39 cellular contexts compared by ENCODE assay signal in the genomic region with DNA sequence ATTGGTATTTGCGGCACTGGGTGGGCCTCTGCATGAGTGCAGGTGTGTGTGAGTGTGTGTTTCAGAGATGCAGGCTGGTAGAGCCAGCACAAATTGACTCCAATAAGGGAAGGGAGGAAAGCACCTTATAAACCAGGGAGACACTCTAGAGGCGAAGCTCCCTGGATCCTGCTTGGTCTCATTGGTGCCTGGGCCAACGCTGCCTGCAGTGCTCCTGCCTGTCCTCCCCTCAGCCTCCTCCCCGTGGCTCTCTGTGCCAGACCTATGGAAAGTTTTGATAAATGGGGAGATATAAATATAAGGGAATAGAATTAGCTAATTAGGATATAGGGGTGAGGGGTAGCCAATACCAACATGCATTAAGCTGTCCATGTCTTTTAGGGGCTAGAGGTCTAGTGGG. TPM values are rescaled to one million over a fixed set of nuclear protein-coding genes. Genes with fewer than 3 reads are reported as not detected.
"Had no signal": no experiment of that assay in that cellular context is flagged by ENCODE, and none has a peak within 500 bp of the region (broad histone marks: within the 10 kb centered on the region; RNA-seq: fewer than 3 reads in every experiment).

No MANE protein-coding gene starts in this region.

- H3K27ac Mint-ChIP-seq: activated B cell treated with CpG ODN at 0.5 μM for 24 hours; activated CD4-positive, alpha-beta memory T cell treated with anti-CD3 and anti-CD28 coated beads for 36 hours; activated CD4-positive, alpha-beta T cell treated with anti-CD3 and anti-CD28 coated beads, Interleukin-2, amount 10 ng/mL, durations not matched to agents 24 days and 14 days; activated CD8-positive, alpha-beta T cell treated with anti-CD3 and anti-CD28 coated beads for 36 hours; activated naive CD4-positive, alpha-beta T cell treated with anti-CD3 and anti-CD28 coated beads for 36 hours; activated naive CD4-positive, alpha-beta T cell treated with anti-CD3 and anti-CD28 coated beads, Interleukin-2, amount 50 U/mL, for 72 hours; activated naive CD8-positive, alpha-beta T cell treated with anti-CD3 and anti-CD28 coated beads for 36 hours; activated T-cell treated with anti-CD3 and anti-CD28 coated beads, Interleukin-2, amount 50 U/mL, for 72 hours; activated T-helper 1 cell treated with anti-CD3 and anti-CD28 coated beads, Interleukin-12 subunit alpha, Interleukin-12 subunit beta, Interleukin-2, Interleukin-4 antibody, amounts not matched to agents 30 ng/mL and 10 ng/mL and 1 ng/mL, durations not matched to agents 14 hours and 24 hours and 36 hours; activated T-helper 17 cell treated with anti-CD3 and anti-CD28 coated beads, Interleukin-2, amount 50 U/mL, for 72 hours; T-helper 1 cell treated with Interleukin-12 subunit alpha and Interleukin-12 subunit beta and Interleukin-4 antibody, amounts not matched to agents 30 μg/mL and 1 μg/mL, for 36 hours; T-helper 2 cell treated with Interferon-gamma antibody and Interleukin-4, amounts not matched to agents 5 μg/mL and 100 μg/mL, for 36 hours had no signal

- FAIRE-seq: astrocyte, TTC549 had no signal

- ATAC-seq: activated CD8-positive, alpha-beta T cell treated with anti-CD3 and anti-CD28 coated beads for 36 hours; activated naive CD4-positive, alpha-beta T cell treated with anti-CD3 and anti-CD28 coated beads, Interleukin-2, amount 50 U/mL, for 72 hours; activated T-cell treated with anti-CD3 and anti-CD28 coated beads, Interleukin-2, amount 50 U/mL, for 4 hours; activated T-cell treated with anti-CD3 and anti-CD28 coated beads, Interleukin-2, amount 50 U/mL, for 72 hours; activated T-helper 17 cell treated with anti-CD3 and anti-CD28 coated beads, Interleukin-2, amount 50 U/mL, for 72 hours; body of pancreas had no signal

- H3K36me3 ChIP-seq: adrenal gland, brain microvascular endothelial cell, breast epithelium had no signal

- H3K4me3 Mint-ChIP-seq: activated B cell treated with CpG ODN at 0.5 μM for 24 hours; activated CD4-positive, alpha-beta memory T cell treated with anti-CD3 and anti-CD28 coated beads for 36 hours; activated CD4-positive, alpha-beta T cell treated with anti-CD3 and anti-CD28 coated beads, Interleukin-2, amount 10 ng/mL, durations not matched to agents 24 days and 14 days; activated CD8-positive, alpha-beta T cell treated with anti-CD3 and anti-CD28 coated beads for 36 hours; activated naive CD4-positive, alpha-beta T cell treated with anti-CD3 and anti-CD28 coated beads for 36 hours; activated naive CD8-positive, alpha-beta T cell treated with anti-CD3 and anti-CD28 coated beads for 36 hours; activated T-cell treated with anti-CD3 and anti-CD28 coated beads, Interleukin-2, amount 50 U/mL, for 4 hours; activated T-cell treated with anti-CD3 and anti-CD28 coated beads, Interleukin-2, amount 50 U/mL, for 72 hours; activated T-helper 1 cell treated with anti-CD3 and anti-CD28 coated beads, Interleukin-12 subunit alpha, Interleukin-12 subunit beta, Interleukin-2, Interleukin-4 antibody, amounts not matched to agents 30 ng/mL and 10 ng/mL and 1 ng/mL, durations not matched to agents 14 hours and 24 hours and 36 hours; activated T-helper 17 cell treated with anti-CD3 and anti-CD28 coated beads, Interleukin-2, amount 50 U/mL, for 72 hours; T-helper 1 cell treated with Interleukin-12 subunit alpha and Interleukin-12 subunit beta and Interleukin-4 antibody, amounts not matched to agents 30 μg/mL and 1 μg/mL, for 36 hours; T-helper 2 cell treated with Interferon-gamma antibody and Interleukin-4, amounts not matched to agents 5 μg/mL and 100 μg/mL, for 36 hours had no signal

- H3K4me3 ChIP-seq: adrenal gland, body of pancreas, breast epithelium had no signal

- H3K36me3 Mint-ChIP-seq: activated CD4-positive, alpha-beta memory T cell treated with anti-CD3 and anti-CD28 coated beads for 36 hours; activated naive CD4-positive, alpha-beta T cell treated with anti-CD3 and anti-CD28 coated beads, Interleukin-2, amount 50 U/mL, for 72 hours; activated naive CD8-positive, alpha-beta T cell treated with anti-CD3 and anti-CD28 coated beads for 36 hours had no signal

- H3K9me3 ChIP-seq: adrenal gland, body of pancreas, breast epithelium had no signal

- H3K9me3 Mint-ChIP-seq: activated B cell treated with CpG ODN at 0.5 μM for 24 hours; activated CD4-positive, alpha-beta memory T cell treated with anti-CD3 and anti-CD28 coated beads for 36 hours; activated CD4-positive, alpha-beta T cell treated with anti-CD3 and anti-CD28 coated beads, Interleukin-2, amount 10 ng/mL, durations not matched to agents 24 days and 14 days; activated CD8-positive, alpha-beta T cell treated with anti-CD3 and anti-CD28 coated beads for 36 hours; activated naive CD4-positive, alpha-beta T cell treated with anti-CD3 and anti-CD28 coated beads for 36 hours; activated naive CD4-positive, alpha-beta T cell treated with anti-CD3 and anti-CD28 coated beads, Interleukin-2, amount 50 U/mL, for 72 hours; activated naive CD8-positive, alpha-beta T cell treated with anti-CD3 and anti-CD28 coated beads for 36 hours; activated T-cell treated with anti-CD3 and anti-CD28 coated beads, Interleukin-2, amount 50 U/mL, for 4 hours; activated T-cell treated with anti-CD3 and anti-CD28 coated beads, Interleukin-2, amount 50 U/mL, for 72 hours; activated T-helper 1 cell treated with anti-CD3 and anti-CD28 coated beads, Interleukin-12 subunit alpha, Interleukin-12 subunit beta, Interleukin-2, Interleukin-4 antibody, amounts not matched to agents 30 ng/mL and 10 ng/mL and 1 ng/mL, durations not matched to agents 14 hours and 24 hours and 36 hours; activated T-helper 17 cell treated with anti-CD3 and anti-CD28 coated beads, Interleukin-2, amount 50 U/mL, for 72 hours had no signal

- H3K4me1 ChIP-seq: breast epithelium had no signal

- DNase-seq: activated B cell treated with CpG ODN at 0.5 μM for 24 hours; activated CD4-positive, alpha-beta memory T cell treated with anti-CD3 and anti-CD28 coated beads for 36 hours; activated CD4-positive, alpha-beta T cell treated with anti-CD3 and anti-CD28 coated beads for 4 hours; activated CD4-positive, alpha-beta T cell treated with anti-CD3 and anti-CD28 coated beads, Interleukin-2, amount 10 ng/mL, durations not matched to agents 24 days and 14 days; activated CD4-positive, alpha-beta T cell treated with anti-CD3 and anti-CD28 coated beads, Interleukin-2, amount 50 U/mL, for 1 hour; activated CD4-positive, alpha-beta T cell treated with anti-CD3 and anti-CD28 coated beads, Interleukin-2, amount 50 U/mL, for 4 hours; activated CD4-positive, CD25-positive, alpha-beta regulatory T cell treated with anti-CD3 and anti-CD28 coated beads, Interleukin-2, amount 50 U/mL, for 72 hours; activated CD8-positive, alpha-beta memory T cell treated with anti-CD3 and anti-CD28 coated beads, Interleukin-2, amount 50 U/mL, for 4 hours; activated CD8-positive, alpha-beta T cell treated with anti-CD3 and anti-CD28 coated beads for 36 hours; activated effector memory CD4-positive, alpha-beta T cell treated with anti-CD3 and anti-CD28 coated beads, Interleukin-2, amount 50 U/mL, for 16 hours; activated gamma-delta T cell treated with Interleukin-2 at 50 U/mL for 16 hours; activated naive CD4-positive, alpha-beta T cell; activated naive CD4-positive, alpha-beta T cell treated with anti-CD3 and anti-CD28 coated beads for 36 hours; activated naive CD4-positive, alpha-beta T cell treated with anti-CD3 and anti-CD28 coated beads, Interleukin-2, amount 50 U/mL, for 16 hours; activated naive CD8-positive, alpha-beta T cell treated with anti-CD3 and anti-CD28 coated beads for 36 hours; activated T-cell treated with anti-CD3 and anti-CD28 coated beads for 4 hours; activated T-cell treated with anti-CD3 and anti-CD28 coated beads, Interleukin-2, amount 50 U/mL, for 1 hour; activated T-cell treated with anti-CD3 and anti-CD28 coated beads, Interleukin-2, amount 50 U/mL, for 4 hours; activated T-cell treated with anti-CD3 and anti-CD28 coated beads, Interleukin-2, amount 50 U/mL, for 72 hours; amniotic stem cell; body of pancreas; brain microvascular endothelial cell; central memory CD4-positive, alpha-beta T cell; T-helper 1 cell; T-helper 2 cell; T-helper 9 cell had no signal

- H3K27ac ChIP-seq: adrenal gland, body of pancreas, brain microvascular endothelial cell, breast epithelium, VCaP had no signal

RNA-seq across cellular contexts. Expression of a gene that starts 2.6 kb away (rescaled TPM):
- total RNA-seq: activated B cell treated with CpG ODN at 0.5 μM for 24 hours; activated CD4-positive, alpha-beta memory T cell treated with anti-CD3 and anti-CD28 coated beads for 36 hours; activated CD4-positive, alpha-beta T cell treated with anti-CD3 and anti-CD28 coated beads, Interleukin-2, amount 10 ng/mL, durations not matched to agents 24 days and 14 days; activated CD8-positive, alpha-beta memory T cell treated with anti-CD3 and anti-CD28 coated beads for 36 hours; activated CD8-positive, alpha-beta T cell treated with anti-CD3 and anti-CD28 coated beads for 36 hours; activated naive CD4-positive, alpha-beta T cell treated with anti-CD3 and anti-CD28 coated beads for 36 hours; activated naive CD8-positive, alpha-beta T cell treated with anti-CD3 and anti-CD28 coated beads for 36 hours; activated T-cell treated with anti-CD3 and anti-CD28 coated beads, Interleukin-2, amount 50 U/mL, for 4 hours; activated T-cell treated with anti-CD3 and anti-CD28 coated beads, Interleukin-2, amount 50 U/mL, for 72 hours; activated T-helper 1 cell treated with anti-CD3 and anti-CD28 coated beads, Interleukin-12 subunit alpha, Interleukin-12 subunit beta, Interleukin-2, Interleukin-4 antibody, amounts not matched to agents 30 ng/mL and 10 ng/mL and 1 ng/mL, durations not matched to agents 14 hours and 24 hours and 36 hours; adrenal gland; aorta; astrocyte; body of pancreas; cardiac septum had no signal
- polyA plus RNA-seq: aorta had no signal

RNA-seq across cellular contexts. Expression of a gene that starts 20.9 kb away (rescaled TPM):
- total RNA-seq: activated B cell treated with CpG ODN at 0.5 μM for 24 hours; activated CD4-positive, alpha-beta memory T cell treated with anti-CD3 and anti-CD28 coated beads for 36 hours; activated CD4-positive, alpha-beta T cell treated with anti-CD3 and anti-CD28 coated beads, Interleukin-2, amount 10 ng/mL, durations not matched to agents 24 days and 14 days; activated CD8-positive, alpha-beta memory T cell treated with anti-CD3 and anti-CD28 coated beads for 36 hours; activated CD8-positive, alpha-beta T cell treated with anti-CD3 and anti-CD28 coated beads for 36 hours; activated naive CD4-positive, alpha-beta T cell treated with anti-CD3 and anti-CD28 coated beads for 36 hours; activated naive CD8-positive, alpha-beta T cell treated with anti-CD3 and anti-CD28 coated beads for 36 hours; activated T-cell treated with anti-CD3 and anti-CD28 coated beads, Interleukin-2, amount 50 U/mL, for 72 hours; activated T-helper 1 cell treated with anti-CD3 and anti-CD28 coated beads, Interleukin-12 subunit alpha, Interleukin-12 subunit beta, Interleukin-2, Interleukin-4 antibody, amounts not matched to agents 30 ng/mL and 10 ng/mL and 1 ng/mL, durations not matched to agents 14 hours and 24 hours and 36 hours; activated T-helper 17 cell treated with anti-CD3 and anti-CD28 coated beads, Interleukin-2, amount 50 U/mL, for 72 hours; astrocyte; cardiac septum had no signal

RNA-seq across cellular contexts. Expression of a gene that starts 38.0 kb away (rescaled TPM):
- total RNA-seq: activated B cell treated with CpG ODN at 0.5 μM for 24 hours; activated CD4-positive, alpha-beta memory T cell treated with anti-CD3 and anti-CD28 coated beads for 36 hours; activated CD4-positive, alpha-beta T cell treated with anti-CD3 and anti-CD28 coated beads, Interleukin-2, amount 10 ng/mL, durations not matched to agents 24 days and 14 days; activated CD8-positive, alpha-beta memory T cell treated with anti-CD3 and anti-CD28 coated beads for 36 hours; activated CD8-positive, alpha-beta T cell treated with anti-CD3 and anti-CD28 coated beads for 36 hours; activated naive CD4-positive, alpha-beta T cell treated with anti-CD3 and anti-CD28 coated beads for 36 hours; activated naive CD4-positive, alpha-beta T cell treated with anti-CD3 and anti-CD28 coated beads, Interleukin-2, amount 50 U/mL, for 72 hours; activated naive CD8-positive, alpha-beta T cell treated with anti-CD3 and anti-CD28 coated beads for 36 hours; activated T-cell treated with anti-CD3 and anti-CD28 coated beads, Interleukin-2, amount 50 U/mL, for 72 hours; activated T-helper 1 cell treated with anti-CD3 and anti-CD28 coated beads, Interleukin-12 subunit alpha, Interleukin-12 subunit beta, Interleukin-2, Interleukin-4 antibody, amounts not matched to agents 30 ng/mL and 10 ng/mL and 1 ng/mL, durations not matched to agents 14 hours and 24 hours and 36 hours; activated T-helper 17 cell treated with anti-CD3 and anti-CD28 coated beads, Interleukin-2, amount 50 U/mL, for 72 hours; cardiac septum had no signal
